ENCODE assay signal across 20 cellular contexts in the genomic region with DNA sequence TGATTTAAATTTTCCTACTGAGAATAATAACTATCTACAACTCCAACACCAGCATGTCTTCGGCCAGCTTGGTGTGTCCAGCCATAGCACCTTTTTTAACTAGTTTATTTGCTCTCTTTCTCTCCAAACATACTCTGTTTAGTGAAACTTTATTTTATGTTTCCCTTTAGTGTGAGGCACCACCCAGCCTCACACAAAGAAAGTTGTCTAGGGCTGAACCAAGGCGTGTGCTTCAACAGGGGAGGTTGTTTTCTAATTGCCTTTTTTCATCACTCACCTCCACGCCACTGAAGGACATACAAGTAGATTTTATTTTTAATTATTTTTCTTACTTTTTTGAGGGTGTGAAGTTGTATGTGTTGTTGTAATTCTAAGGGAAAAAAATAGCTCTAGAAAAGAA.
"Had no signal": no experiment of that assay in that cellular context is flagged by ENCODE, and none has a peak within 500 bp of the region (broad histone marks: within the 10 kb centered on the region; RNA-seq: fewer than 3 reads in every experiment).

No MANE protein-coding gene starts in this region.

- H3K9me3 Mint-ChIP-seq: activated B cell treated with CpG ODN at 0.5 μM for 24 hours; stimulated activated naive B cell treated with anti-CD40 and anti-IgM and Interleukin-4, amounts not matched to agents 10 μg/mL and 1 μg/mL and 100 μg/mL, for 72 hours had no signal

- ATAC-seq: activated CD8-positive, alpha-beta T cell treated with anti-CD3 and anti-CD28 coated beads, Interleukin-2, amount 10 ng/mL, durations not matched to agents 7 days and 5 days; activated naive CD4-positive, alpha-beta T cell treated with anti-CD3 and anti-CD28 coated beads, Interleukin-2, amount 50 U/mL, for 72 hours; activated T-cell treated with anti-CD3 and anti-CD28 coated beads, Interleukin-2, amount 50 U/mL, for 72 hours; naive thymus-derived CD8-positive, alpha-beta T cell; stimulated activated naive B cell treated with anti-CD40 and anti-IgM and Interleukin-4, amounts not matched to agents 10 μg/mL and 1 μg/mL and 100 μg/mL, for 72 hours had no signal

- H3K27me3 Mint-ChIP-seq: activated B cell treated with CpG ODN at 0.5 μM for 24 hours; stimulated activated naive B cell treated with anti-CD40 and anti-IgM and Interleukin-4, amounts not matched to agents 10 μg/mL and 1 μg/mL and 100 μg/mL, for 72 hours had no signal

- H3K9me3 ChIP-seq: ovary, prostate gland, suprapubic skin, tibial artery had no signal

- H3K27ac ChIP-seq: ovary, prostate gland, suprapubic skin, tibial artery had no signal

- H3K36me3 Mint-ChIP-seq: activated naive CD4-positive, alpha-beta T cell treated with anti-CD3 and anti-CD28 coated beads, Interleukin-2, amount 50 U/mL, for 72 hours; naive thymus-derived CD8-positive, alpha-beta T cell; stimulated activated naive B cell treated with anti-CD40 and anti-IgM and Interleukin-4, amounts not matched to agents 10 μg/mL and 1 μg/mL and 100 μg/mL, for 72 hours had no signal

- H3K4me3 Mint-ChIP-seq: activated B cell treated with CpG ODN at 0.5 μM for 24 hours; activated CD8-positive, alpha-beta T cell treated with anti-CD3 and anti-CD28 coated beads, Interleukin-2, amount 10 ng/mL, durations not matched to agents 7 days and 5 days; activated T-cell treated with anti-CD3 and anti-CD28 coated beads, Interleukin-2, amount 50 U/mL, for 72 hours; naive thymus-derived CD8-positive, alpha-beta T cell; stimulated activated naive B cell treated with anti-CD40 and anti-IgM and Interleukin-4, amounts not matched to agents 10 μg/mL and 1 μg/mL and 100 μg/mL, for 72 hours had no signal

- H3K27me3 ChIP-seq: ovary, suprapubic skin, tibial artery had no signal

- H3K36me3 ChIP-seq: ovary, prostate gland, suprapubic skin, tibial artery had no signal

- H3K27ac Mint-ChIP-seq: activated B cell treated with CpG ODN at 0.5 μM for 24 hours; activated CD8-positive, alpha-beta T cell treated with anti-CD3 and anti-CD28 coated beads, Interleukin-2, amount 10 ng/mL, durations not matched to agents 7 days and 5 days; activated naive CD4-positive, alpha-beta T cell treated with anti-CD3 and anti-CD28 coated beads, Interleukin-2, amount 50 U/mL, for 72 hours; activated T-cell treated with anti-CD3 and anti-CD28 coated beads, Interleukin-2, amount 50 U/mL, for 72 hours; naive thymus-derived CD8-positive, alpha-beta T cell; stimulated activated naive B cell treated with anti-CD40 and anti-IgM and Interleukin-4, amounts not matched to agents 10 μg/mL and 1 μg/mL and 100 μg/mL, for 72 hours had no signal

- H3K4me1 ChIP-seq: prostate gland had no signal

- H3K4me3 ChIP-seq: ovary, prostate gland, suprapubic skin, tibial artery had no signal

- DNase-seq: activated B cell treated with CpG ODN at 0.5 μM for 24 hours; activated CD8-positive, alpha-beta T cell treated with anti-CD3 and anti-CD28 coated beads, Interleukin-2, amount 10 ng/mL, durations not matched to agents 7 days and 5 days; activated naive CD4-positive, alpha-beta T cell; activated T-cell treated with anti-CD3 and anti-CD28 coated beads for 4 hours; activated T-cell treated with anti-CD3 and anti-CD28 coated beads, Interleukin-2, amount 50 U/mL, for 72 hours; anterior cingulate cortex; effector CD8-positive, alpha-beta T cell; islet precursor cell; mammary epithelial cell; naive thymus-derived CD8-positive, alpha-beta T cell; ovary; retina; stimulated activated CD4-positive, alpha-beta T cell treated with anti-CD3 and anti-CD28 coated beads, Interleukin-15, amount 100 ng/mL, for 24 hours; stimulated activated CD4-positive, alpha-beta T cell treated with anti-CD3 and anti-CD28 coated beads, Interleukin-2, amount 100 ng/mL, for 24 hours; stimulated activated naive B cell treated with anti-CD40 and anti-IgM and Interleukin-4, amounts not matched to agents 10 μg/mL and 1 μg/mL and 100 μg/mL, for 72 hours; T-helper 2 cell; tibial artery had no signal
